ENCODE assay signal across 11 cellular contexts in genomic region chr2:120820885-120821279, GRCh38.
A peak's percentile ranks its signal among the peaks of the same experiment; 100 is the strongest.
DNase-seq lines count a peak whose midpoint lies in the region; ATAC-seq, FAIRE-seq and TF ChIP-seq lines count a peak whose summit lies in the region.
"Had no signal": no experiment of that assay in that cellular context is flagged by ENCODE, and none has a peak within 500 bp of the region (broad histone marks: within the 10 kb centered on the region; RNA-seq: fewer than 3 reads in every experiment).

No MANE protein-coding gene starts in this region.

- TF ChIP-seq POLR2A in HCT116 (IDR thresholded peaks at IDR 0.05; ENCODE audit: borderline replicate concordance, extremely low read depth, insufficient read depth, insufficient read length) (no peak), suprapubic skin (IDR thresholded peaks at IDR 0.05) (no peak)

- TF ChIP-seq EP300 in suprapubic skin (IDR thresholded peaks at IDR 0.05) = no peak

- no peak for TF ChIP-seq RAD21 in HCT116 (IDR thresholded peaks at IDR 0.05; ENCODE audit: low read depth)

- DNase-seq in HCT116 (ENCODE audit: low read depth, low spot score) = no peak
- DNase-seq in astrocyte (ENCODE audit: low read depth) = peak; percentile 80
- DNase-seq in kidney glomerular epithelial cell (lab: John Stamatoyannopoulos, UW) = peak; percentile 5
- DNase-seq in suprapubic skin (ENCODE audit: low spot score in 2 of 2) = no peak
- DNase-seq in activated CD8-positive, alpha-beta T cell treated with anti-CD3 and anti-CD28 coated beads for 36 hours = no peak
- DNase-seq in GF-D8 (lab: John Stamatoyannopoulos, UW) = no peak
- no peak for DNase-seq in NCI-H146 (lab: John Stamatoyannopoulos, UW)
- DNase-seq: activated T-cell treated with anti-CD3 and anti-CD28 coated beads, Interleukin-2, amount 50 U/mL, for 4 hours; islet precursor cell; NCI-H187 treated with DMSO at 0.1 percent for 48 hours; stimulated activated naive CD8-positive, alpha-beta T cell treated with anti-CD3 and anti-CD28 coated beads, Interleukin-15, Interleukin-2, amounts not matched to agents 100 U/mL and 50 U/mL, for 24 hours had no signal

- H3K9ac ChIP-seq in HCT116 (ENCODE audit: low read length) = no peak overlapping the region
- H3K9ac ChIP-seq in astrocyte (ENCODE audit: low read length) = peak overlapping the region; percentile 75

- H3K4me3 ChIP-seq in HCT116 (replicated peaks in 1 of 2; ENCODE audit: low read depth in 1 of 2, low read length in 2 of 2) (no peak overlapping the region), astrocyte (ENCODE audit: insufficient read depth, low read depth, low read length) (peak overlapping the region; percentile 36), suprapubic skin (no peak overlapping the region)

- H3K9me3 ChIP-seq in HCT116 (ENCODE audit: control insufficient read depth in 1 of 2, insufficient read depth in 1 of 2, low read depth in 1 of 2, low read length in 2 of 2) (no peaks in the 10 kb centered on the region), astrocyte (ENCODE audit: insufficient read depth, low read depth, low read length) (no peaks in the 10 kb centered on the region), suprapubic skin (no peaks in the 10 kb centered on the region)

- H3K4me1 Mint-ChIP-seq in astrocyte (ENCODE audit: low read depth, unreplicated experiment) = peaks cover 37% of the 10 kb centered on the region
- no peaks in the 10 kb centered on the region for H3K4me1 Mint-ChIP-seq in activated CD8-positive, alpha-beta T cell treated with anti-CD3 and anti-CD28 coated beads for 36 hours (ENCODE audit: low read depth)

- CTCF ChIA-PET in HCT116 (lab: Charles Lee) = no interaction called here
- CTCF ChIA-PET in activated CD8-positive, alpha-beta T cell treated with anti-CD3 and anti-CD28 coated beads for 36 hours (lab: Charles Lee) = no interaction called here

- 27% methylated on average over 12 of the region's 12 CpGs for WGBS in suprapubic skin

- intact Hi-C loops in HCT116 (cut with micrococcal nuclease) = no loop called here
- intact Hi-C loops in activated CD8-positive, alpha-beta T cell treated with anti-CD3 and anti-CD28 coated beads for 36 hours (cut with micrococcal nuclease) = no loop called here

- H3K36me3 ChIP-seq in HCT116 (ENCODE audit: control insufficient read depth in 1 of 2, insufficient read depth in 2 of 2, low read length in 2 of 2) = no peaks in the 10 kb centered on the region
- H3K36me3 ChIP-seq in astrocyte (ENCODE audit: insufficient read depth, low read length) = no peaks in the 10 kb centered on the region
- no peaks in the 10 kb centered on the region for H3K36me3 ChIP-seq in suprapubic skin

- no peaks in the 10 kb centered on the region for H3K9me2 ChIP-seq in HCT116 (ENCODE audit: insufficient read depth)

- POLR2A ChIA-PET in HCT116 (lab: Charles Lee) = no interaction called here
- POLR2A ChIA-PET in activated CD8-positive, alpha-beta T cell treated with anti-CD3 and anti-CD28 coated beads for 36 hours (lab: Charles Lee) = no interaction called here

- H3K9me3 Mint-ChIP-seq in astrocyte (ENCODE audit: unreplicated experiment) = no peaks in the 10 kb centered on the region
- no peaks in the 10 kb centered on the region for H3K9me3 Mint-ChIP-seq in activated CD8-positive, alpha-beta T cell treated with anti-CD3 and anti-CD28 coated beads for 36 hours
- H3K9me3 Mint-ChIP-seq: activated T-cell treated with anti-CD3 and anti-CD28 coated beads, Interleukin-2, amount 50 U/mL, for 4 hours had no signal

- H3K27ac Mint-ChIP-seq in astrocyte (ENCODE audit: unreplicated experiment) = peak overlapping the region; percentile 81
- H3K27ac Mint-ChIP-seq in activated CD8-positive, alpha-beta T cell treated with anti-CD3 and anti-CD28 coated beads for 36 hours = no peak overlapping the region

- no peaks in the 10 kb centered on the region for H3K27me3 Mint-ChIP-seq in astrocyte (ENCODE audit: low read depth, unreplicated experiment)
- H3K27me3 Mint-ChIP-seq in activated CD8-positive, alpha-beta T cell treated with anti-CD3 and anti-CD28 coated beads for 36 hours = no peaks in the 10 kb centered on the region

- peaks cover 6 to 7% of the 10 kb centered on the region in 2 experiments; a peak in 2 of 4 replicates for H3K4me1 ChIP-seq in HCT116 (ENCODE audit: control insufficient read depth in 1 of 2, insufficient read depth in 2 of 2, low read length in 2 of 2)
- peaks cover 42% of the 10 kb centered on the region for H3K4me1 ChIP-seq in astrocyte (ENCODE audit: insufficient read depth, low read length)
- H3K4me1 ChIP-seq in suprapubic skin = peaks cover 24% of the 10 kb centered on the region

- FAIRE-seq in astrocyte (lab: Jason Lieb, UNC) = peak; percentile 56

- H4K20me1 ChIP-seq in HCT116 (ENCODE audit: insufficient read depth) (no peaks in the 10 kb centered on the region), astrocyte (ENCODE audit: insufficient read depth, low read length) (peaks cover 54% of the 10 kb centered on the region)

- RAD21 ChIA-PET in HCT116 (lab: Charles Lee; ENCODE audit: low non-redundant PET in 1 of 2, low total read pairs in 2 of 2, uncharacterized antibody in 2 of 2, unreplicated experiment in 2 of 2) = no interaction called here

- H3K4me3 Mint-ChIP-seq in astrocyte (ENCODE audit: unreplicated experiment) = peak overlapping the region; percentile 64
- no peak overlapping the region for H3K4me3 Mint-ChIP-seq in activated CD8-positive, alpha-beta T cell treated with anti-CD3 and anti-CD28 coated beads for 36 hours
- H3K4me3 Mint-ChIP-seq: activated T-cell treated with anti-CD3 and anti-CD28 coated beads, Interleukin-2, amount 50 U/mL, for 4 hours had no signal

- TF ChIP-seq CTCF in HCT116 (IDR thresholded peaks at IDR 0.05 in 2 of 3, conservative IDR thresholded peaks at IDR 0.05 in 1 of 3; ENCODE audit: borderline replicate concordance in 1 of 3, insufficient read depth in 1 of 3, low read depth in 2 of 3, low read length in 2 of 3) (no peak), astrocyte (IDR thresholded peaks at IDR 0.05; ENCODE audit: insufficient read depth, low read depth, low read length) (no peak), suprapubic skin (IDR thresholded peaks at IDR 0.05) (no peak)
- no peak for TF ChIP-seq CTCF in activated CD8-positive, alpha-beta T cell treated with anti-CD3 and anti-CD28 coated beads for 36 hours (IDR thresholded peaks at IDR 0.05)

- peaks cover 8% of the 10 kb centered on the region for H3K36me3 Mint-ChIP-seq in astrocyte (ENCODE audit: low read depth, unreplicated experiment)
- H3K36me3 Mint-ChIP-seq in activated CD8-positive, alpha-beta T cell treated with anti-CD3 and anti-CD28 coated beads for 36 hours (ENCODE audit: low read depth) = no peaks in the 10 kb centered on the region

- no peak for ATAC-seq in HCT116
- no peak for ATAC-seq in activated CD8-positive, alpha-beta T cell treated with anti-CD3 and anti-CD28 coated beads for 36 hours
- ATAC-seq: activated T-cell treated with anti-CD3 and anti-CD28 coated beads, Interleukin-2, amount 50 U/mL, for 4 hours; stimulated activated naive CD8-positive, alpha-beta T cell treated with anti-CD3 and anti-CD28 coated beads, Interleukin-15, Interleukin-2, amounts not matched to agents 100 U/mL and 50 U/mL, for 24 hours had no signal

- H3K4me2 ChIP-seq in HCT116 (ENCODE audit: low read length) (no peak overlapping the region; the same call in 1 of the 2 replicates), astrocyte (ENCODE audit: low read length) (peak overlapping the region; percentile 80)

- H2AFZ ChIP-seq in HCT116 (ENCODE audit: low read depth, low read length, poor library complexity, severe bottlenecking) = no peak overlapping the region
- peak overlapping the region; percentile 15 for H2AFZ ChIP-seq in astrocyte (ENCODE audit: low read depth, low read length)

- no peaks in the 10 kb centered on the region for H3K27me3 ChIP-seq in HCT116 (ENCODE audit: insufficient read depth, low read length)
- H3K27me3 ChIP-seq in astrocyte (ENCODE audit: insufficient read depth, low read length) = no peaks in the 10 kb centered on the region
- no peaks in the 10 kb centered on the region for H3K27me3 ChIP-seq in suprapubic skin

- H3K27ac ChIP-seq in HCT116 (ENCODE audit: low read depth, low read length) = no peak overlapping the region
- peak overlapping the region; percentile 80 for H3K27ac ChIP-seq in astrocyte (ENCODE audit: low read depth, low read length)
- H3K27ac ChIP-seq in suprapubic skin = peak overlapping the region; percentile 39

- no TSS peak for BruUV-seq in HCT116 (replicated peaks; lab: Mats Ljungman, UMichigan)

- H3K79me2 ChIP-seq in HCT116 (ENCODE audit: insufficient read depth, low read length) (no peaks in the 10 kb centered on the region), astrocyte (ENCODE audit: insufficient read depth, low read length) (peaks cover 54% of the 10 kb centered on the region)

TF ChIP-seq in HCT116, 20 proteins besides CTCF, POLR2A, EP300 and RAD21:
- no peak for TF ChIP-seq EZH2 (IDR thresholded peaks at IDR 0.05)
- peak; percentile 38; the same call in 1 of the 2 replicates for TF ChIP-seq EGR1 (IDR thresholded peaks at IDR 0.05; ENCODE audit: low read depth)
- no peak for TF ChIP-seq ZFX (IDR thresholded peaks at IDR 0.05)

Comparison
In these comparisons a context has a peak if more than half of its experiments do, and no peak if none do; other contexts are left out.
1. DNase-seq: peak in astrocyte (single experiment) and kidney glomerular epithelial cell (single experiment); none in HCT116 (single experiment), suprapubic skin (0 of 2), activated CD8-positive, alpha-beta T cell treated with anti-CD3 and anti-CD28 coated beads for 36 hours (single experiment), GF-D8 (single experiment) and NCI-H146 (single experiment).